ENCODE assay signal across 1 cellular context in the genomic region with DNA sequence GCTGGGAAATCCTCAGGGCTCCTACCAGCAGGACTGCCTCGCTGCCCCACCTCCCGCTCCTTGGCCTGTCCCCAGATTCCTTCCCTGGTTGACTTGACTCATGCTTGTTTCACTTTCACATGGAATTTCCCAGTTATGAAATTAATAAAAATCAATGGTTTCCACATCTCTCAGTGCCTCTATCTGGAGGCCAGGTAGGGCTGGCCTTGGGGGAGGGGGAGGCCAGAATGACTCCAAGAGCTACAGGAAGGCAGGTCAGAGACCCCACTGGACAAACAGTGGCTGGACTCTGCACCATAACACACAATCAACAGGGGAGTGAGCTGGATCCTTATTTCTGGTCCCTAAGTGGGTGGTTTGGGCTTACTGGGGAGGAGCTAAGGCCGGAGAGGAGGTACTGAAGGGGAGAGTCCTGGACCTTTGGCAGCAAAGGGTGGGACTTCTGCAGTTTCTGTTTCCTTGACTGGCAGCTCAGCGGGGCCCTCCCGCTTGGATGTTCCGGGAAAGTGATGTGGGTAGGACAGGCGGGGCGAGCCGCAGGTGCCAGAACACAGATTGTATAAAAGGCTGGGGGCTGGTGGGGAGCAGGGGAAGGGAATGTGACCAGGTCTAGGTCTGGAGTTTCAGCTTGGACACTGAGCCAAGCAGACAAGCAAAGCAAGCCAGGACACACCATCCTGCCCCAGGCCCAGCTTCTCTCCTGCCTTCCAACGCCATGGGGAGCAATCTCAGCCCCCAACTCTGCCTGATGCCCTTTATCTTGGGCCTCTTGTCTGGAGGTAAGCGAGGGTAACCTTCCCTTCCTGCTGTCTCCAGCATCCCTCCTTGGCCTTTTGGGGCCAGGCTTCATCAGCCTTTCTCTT.
TF ChIP-seq lines count a peak whose summit lies in the region.

Gene CFB (plus strand): TSS at position 589 of the 863 bp plus-strand sequence. CDS start 127 bp downstream, at position 716.

TF ChIP-seq in HepG2, 621 proteins besides CTCF, POLR2A, EP300 and RAD21 (continued from another document and continues in another):
- TF ChIP-seq ZNF142 (CRISPR knock-in tag; IDR thresholded peaks at IDR 0.05) (peak; percentile 88), EHMT2 (IDR thresholded peaks at IDR 0.05; ENCODE audit: borderline replicate concordance, low read depth, low read length) (peak; percentile 71; the same call in 1 of the 2 replicates), SYNCRIP (IDR thresholded peaks at IDR 0.05; ENCODE audit: insufficient read depth, low read depth, low read length) (no peak), ZNF773 (CRISPR knock-in tag; IDR thresholded peaks at IDR 0.05; ENCODE audit: borderline replicate concordance) (no peak), JARID2 (CRISPR knock-in tag; IDR thresholded peaks at IDR 0.05; ENCODE audit: insufficient replicate concordance) (peak; percentile 36), BRCA1 (CRISPR knock-in tag; IDR thresholded peaks at IDR 0.05) (0 out of 2 replicates have a peak, but pooled peaks have one; percentile 33), ETV5 (CRISPR knock-in tag; IDR thresholded peaks at IDR 0.05; ENCODE audit: borderline replicate concordance) (peak; percentile 95), TBX2 (CRISPR knock-in tag; IDR thresholded peaks at IDR 0.05; ENCODE audit: borderline replicate concordance) (peak; percentile 84), FOXA3 (CRISPR knock-in tag; IDR thresholded peaks at IDR 0.05) (peak; percentile 96), SALL1 (CRISPR knock-in tag; IDR thresholded peaks at IDR 0.05) (peak; percentile 100), JUNB (CRISPR knock-in tag; IDR thresholded peaks at IDR 0.05; ENCODE audit: borderline replicate concordance) (no peak; the same call in 1 of the 2 replicates), MXD3 (CRISPR knock-in tag; IDR thresholded peaks at IDR 0.05) (peak; percentile 67), CREM (IDR thresholded peaks at IDR 0.05) (peak; percentile 92), CREM (CRISPR knock-in tag; IDR thresholded peaks at IDR 0.05) (no peak), MXD4 (CRISPR knock-in tag; IDR thresholded peaks at IDR 0.05) (peak; percentile 41; the same call in 1 of the 2 replicates), SP140L (CRISPR knock-in tag; IDR thresholded peaks at IDR 0.05; ENCODE audit: borderline replicate concordance) (no peak), PHF21A (CRISPR knock-in tag; IDR thresholded peaks at IDR 0.05) (peak; percentile 98), THYN1 (CRISPR knock-in tag; IDR thresholded peaks at IDR 0.05; ENCODE audit: borderline replicate concordance, low read depth) (no peak), PHF8 (CRISPR knock-in tag; IDR thresholded peaks at IDR 0.05) (no peak), ZNF788 (CRISPR knock-in tag; IDR thresholded peaks at IDR 0.05; ENCODE audit: borderline replicate concordance) (peak; percentile 75; the same call in 1 of the 2 replicates), NFKBIZ (CRISPR knock-in tag; IDR thresholded peaks at IDR 0.05) (peak; percentile 99), ZGPAT (CRISPR knock-in tag; IDR thresholded peaks at IDR 0.05) (peak; percentile 96), ZNF143 (CRISPR knock-in tag; IDR thresholded peaks at IDR 0.05) (peak; percentile 36; the same call in 1 of the 2 replicates), E2F1 (CRISPR knock-in tag; IDR thresholded peaks at IDR 0.05) (no peak), ZNF460 (CRISPR knock-in tag; IDR thresholded peaks at IDR 0.05; ENCODE audit: borderline replicate concordance) (peak; percentile 69; the same call in 1 of the 2 replicates), STAT6 (CRISPR knock-in tag; IDR thresholded peaks at IDR 0.05; ENCODE audit: borderline replicate concordance) (peak; percentile 93; the same call in 1 of the 2 replicates), ZNF749 (CRISPR knock-in tag; IDR thresholded peaks at IDR 0.05; ENCODE audit: borderline replicate concordance) (peak; percentile 51; the same call in 1 of the 2 replicates), ZNF609 (CRISPR knock-in tag; IDR thresholded peaks at IDR 0.05; ENCODE audit: borderline replicate concordance) (peak; percentile 74), IRX3 (CRISPR knock-in tag; IDR thresholded peaks at IDR 0.05; ENCODE audit: borderline replicate concordance, low read depth) (no peak), KLF12 (CRISPR knock-in tag; IDR thresholded peaks at IDR 0.05; ENCODE audit: borderline replicate concordance) (peak; percentile 46; the same call in 1 of the 2 replicates)
- TF ChIP-seq, protein P1, sequence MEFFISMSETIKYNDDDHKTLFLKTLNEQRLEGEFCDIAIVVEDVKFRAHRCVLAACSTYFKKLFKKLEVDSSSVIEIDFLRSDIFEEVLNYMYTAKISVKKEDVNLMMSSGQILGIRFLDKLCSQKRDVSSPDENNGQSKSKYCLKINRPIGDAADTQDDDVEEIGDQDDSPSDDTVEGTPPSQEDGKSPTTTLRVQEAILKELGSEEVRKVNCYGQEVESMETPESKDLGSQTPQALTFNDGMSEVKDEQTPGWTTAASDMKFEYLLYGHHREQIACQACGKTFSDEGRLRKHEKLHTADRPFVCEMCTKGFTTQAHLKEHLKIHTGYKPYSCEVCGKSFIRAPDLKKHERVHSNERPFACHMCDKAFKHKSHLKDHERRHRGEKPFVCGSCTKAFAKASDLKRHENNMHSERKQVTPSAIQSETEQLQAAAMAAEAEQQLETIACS (CRISPR knock-in tag; IDR thresholded peaks at IDR 0.05), result 0 out of 2 replicates have a peak, but pooled peaks have one; percentile 32
- TF ChIP-seq, protein P2, sequence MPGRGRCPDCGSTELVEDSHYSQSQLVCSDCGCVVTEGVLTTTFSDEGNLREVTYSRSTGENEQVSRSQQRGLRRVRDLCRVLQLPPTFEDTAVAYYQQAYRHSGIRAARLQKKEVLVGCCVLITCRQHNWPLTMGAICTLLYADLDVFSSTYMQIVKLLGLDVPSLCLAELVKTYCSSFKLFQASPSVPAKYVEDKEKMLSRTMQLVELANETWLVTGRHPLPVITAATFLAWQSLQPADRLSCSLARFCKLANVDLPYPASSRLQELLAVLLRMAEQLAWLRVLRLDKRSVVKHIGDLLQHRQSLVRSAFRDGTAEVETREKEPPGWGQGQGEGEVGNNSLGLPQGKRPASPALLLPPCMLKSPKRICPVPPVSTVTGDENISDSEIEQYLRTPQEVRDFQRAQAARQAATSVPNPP (CRISPR knock-in tag; IDR thresholded peaks at IDR 0.05), result no peak; the same call in 1 of the 2 replicates
- TF ChIP-seq, protein P3, sequence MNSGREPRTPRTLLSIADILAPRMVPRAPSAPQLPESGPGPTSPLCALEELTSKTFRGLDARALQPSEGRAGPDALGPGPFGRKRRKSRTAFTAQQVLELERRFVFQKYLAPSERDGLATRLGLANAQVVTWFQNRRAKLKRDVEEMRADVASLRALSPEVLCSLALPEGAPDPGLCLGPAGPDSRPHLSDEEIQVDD (CRISPR knock-in tag; IDR thresholded peaks at IDR 0.05; ENCODE audit: borderline replicate concordance), result no peak; the same call in 1 of the 2 replicates
